In genomic region chr11:19705936-19706335, GRCh38 we compare ENCODE assay signal across 21 cellular contexts.
"Had no signal": no experiment of that assay in that cellular context is flagged by ENCODE, and none has a peak within 500 bp of the region (broad histone marks: within the 10 kb centered on the region; RNA-seq: fewer than 3 reads in every experiment).

No MANE protein-coding gene starts in this region.

- H3K4me1 ChIP-seq: suprapubic skin had no signal

- H3K36me3 ChIP-seq: heart right ventricle, SJSA1, suprapubic skin had no signal

- H3K27ac Mint-ChIP-seq: activated CD4-positive, alpha-beta T cell treated with anti-CD3 and anti-CD28 coated beads, Interleukin-2, amount 10 ng/mL, durations not matched to agents 7 days and 5 days; activated CD8-positive, alpha-beta T cell treated with anti-CD3 and anti-CD28 coated beads, Interleukin-2, amount 10 ng/mL, durations not matched to agents 7 days and 5 days; activated naive CD8-positive, alpha-beta T cell treated with anti-CD3 and anti-CD28 coated beads, Interleukin-2, amount 10 ng/mL, durations not matched to agents 7 days and 5 days; activated T-cell treated with anti-CD3 and anti-CD28 coated beads, Interleukin-2, amount 50 U/mL, for 24 hours; activated T-helper 2 cell treated with anti-CD3 and anti-CD28 coated beads, Interferon-gamma antibody, Interleukin-2, Interleukin-4, amounts not matched to agents 10 μg/mL and 5 μg/mL and 100 μg/mL, durations not matched to agents 14 hours and 24 hours and 36 hours; memory B cell; natural killer cell treated with Interleukin-12 subunit alpha and Interleukin-12 subunit beta and Interleukin-15 and Interleukin-18, amount 100 ng/mL, for 72 hours; stimulated activated naive CD8-positive, alpha-beta T cell treated with anti-CD3 and anti-CD28 coated beads, Interleukin-15, Interleukin-2, amounts not matched to agents 100 ng/mL and 50 ng/mL, for 24 hours; T-helper 2 cell treated with Interferon-gamma antibody and Interleukin-4, amounts not matched to agents 5 μg/mL and 100 μg/mL, for 36 hours had no signal

- FAIRE-seq: colon had no signal

- H3K4me1 Mint-ChIP-seq: activated CD4-positive, alpha-beta T cell treated with anti-CD3 and anti-CD28 coated beads, Interleukin-2, amount 10 ng/mL, durations not matched to agents 7 days and 5 days; activated naive CD8-positive, alpha-beta T cell treated with anti-CD3 and anti-CD28 coated beads, Interleukin-2, amount 10 ng/mL, durations not matched to agents 7 days and 5 days; memory B cell had no signal

- H3K4me3 ChIP-seq: heart right ventricle, SJSA1, suprapubic skin had no signal

- ATAC-seq: activated CD8-positive, alpha-beta T cell treated with anti-CD3 and anti-CD28 coated beads, Interleukin-2, amount 10 ng/mL, durations not matched to agents 7 days and 5 days; heart right ventricle; left ventricle myocardium superior; natural killer cell treated with Interleukin-12 subunit alpha and Interleukin-12 subunit beta and Interleukin-15 and Interleukin-18, amount 100 ng/mL, for 72 hours had no signal

- H3K27me3 ChIP-seq: heart right ventricle, SJSA1, suprapubic skin had no signal

- H3K27ac ChIP-seq: SJSA1, suprapubic skin had no signal

- H3K9me3 Mint-ChIP-seq: activated CD4-positive, alpha-beta T cell treated with anti-CD3 and anti-CD28 coated beads, Interleukin-2, amount 10 ng/mL, durations not matched to agents 7 days and 5 days; activated naive CD8-positive, alpha-beta T cell treated with anti-CD3 and anti-CD28 coated beads, Interleukin-2, amount 10 ng/mL, durations not matched to agents 7 days and 5 days; activated T-cell treated with anti-CD3 and anti-CD28 coated beads, Interleukin-2, amount 50 U/mL, for 24 hours; activated T-helper 2 cell treated with anti-CD3 and anti-CD28 coated beads, Interferon-gamma antibody, Interleukin-2, Interleukin-4, amounts not matched to agents 10 μg/mL and 5 μg/mL and 100 μg/mL, durations not matched to agents 14 hours and 24 hours and 36 hours; brain; memory B cell; natural killer cell treated with Interleukin-12 subunit alpha and Interleukin-12 subunit beta and Interleukin-15 and Interleukin-18, amount 100 ng/mL, for 72 hours; stimulated activated naive CD8-positive, alpha-beta T cell treated with anti-CD3 and anti-CD28 coated beads, Interleukin-15, Interleukin-2, amounts not matched to agents 100 ng/mL and 50 ng/mL, for 24 hours; T-helper 2 cell treated with Interferon-gamma antibody and Interleukin-4, amounts not matched to agents 5 μg/mL and 100 μg/mL, for 36 hours had no signal

- H3K4me3 Mint-ChIP-seq: activated CD4-positive, alpha-beta T cell treated with anti-CD3 and anti-CD28 coated beads, Interleukin-2, amount 10 ng/mL, durations not matched to agents 7 days and 5 days; activated CD8-positive, alpha-beta T cell treated with anti-CD3 and anti-CD28 coated beads, Interleukin-2, amount 10 ng/mL, durations not matched to agents 7 days and 5 days; activated naive CD8-positive, alpha-beta T cell treated with anti-CD3 and anti-CD28 coated beads, Interleukin-2, amount 10 ng/mL, durations not matched to agents 7 days and 5 days; activated T-cell treated with anti-CD3 and anti-CD28 coated beads, Interleukin-2, amount 50 U/mL, for 24 hours; brain; memory B cell; natural killer cell treated with Interleukin-12 subunit alpha and Interleukin-12 subunit beta and Interleukin-15 and Interleukin-18, amount 100 ng/mL, for 72 hours; stimulated activated naive CD8-positive, alpha-beta T cell treated with anti-CD3 and anti-CD28 coated beads, Interleukin-15, Interleukin-2, amounts not matched to agents 100 ng/mL and 50 ng/mL, for 24 hours; T-helper 2 cell treated with Interferon-gamma antibody and Interleukin-4, amounts not matched to agents 5 μg/mL and 100 μg/mL, for 36 hours had no signal

- H3K9me3 ChIP-seq: heart right ventricle, SJSA1, suprapubic skin had no signal

- H3K36me3 Mint-ChIP-seq: activated naive CD8-positive, alpha-beta T cell treated with anti-CD3 and anti-CD28 coated beads, Interleukin-2, amount 10 ng/mL, durations not matched to agents 7 days and 5 days; brain; memory B cell; natural killer cell treated with Interleukin-12 subunit alpha and Interleukin-12 subunit beta and Interleukin-15 and Interleukin-18, amount 100 ng/mL, for 72 hours had no signal

- DNase-seq: activated CD4-positive, alpha-beta T cell treated with anti-CD3 and anti-CD28 coated beads, Interleukin-2, amount 10 ng/mL, durations not matched to agents 7 days and 5 days; activated CD8-positive, alpha-beta T cell treated with anti-CD3 and anti-CD28 coated beads, Interleukin-2, amount 10 ng/mL, durations not matched to agents 7 days and 5 days; activated naive CD4-positive, alpha-beta T cell treated with Interleukin-2 at 50 U/mL for 16 hours; activated naive CD8-positive, alpha-beta T cell treated with anti-CD3 and anti-CD28 coated beads, Interleukin-2, amount 10 ng/mL, durations not matched to agents 7 days and 5 days; activated T-cell treated with anti-CD3 and anti-CD28 coated beads, Interleukin-2, amount 50 U/mL, for 24 hours; caudate nucleus; erythroblast; heart right ventricle; left ventricle myocardium superior; posterior cingulate gyrus; retina; stimulated activated CD4-positive, alpha-beta T cell treated with anti-CD3 and anti-CD28 coated beads, Interleukin-2, amount 100 ng/mL, for 24 hours had no signal
